ENCODE assay signal across 15 cellular contexts in the genomic region with DNA sequence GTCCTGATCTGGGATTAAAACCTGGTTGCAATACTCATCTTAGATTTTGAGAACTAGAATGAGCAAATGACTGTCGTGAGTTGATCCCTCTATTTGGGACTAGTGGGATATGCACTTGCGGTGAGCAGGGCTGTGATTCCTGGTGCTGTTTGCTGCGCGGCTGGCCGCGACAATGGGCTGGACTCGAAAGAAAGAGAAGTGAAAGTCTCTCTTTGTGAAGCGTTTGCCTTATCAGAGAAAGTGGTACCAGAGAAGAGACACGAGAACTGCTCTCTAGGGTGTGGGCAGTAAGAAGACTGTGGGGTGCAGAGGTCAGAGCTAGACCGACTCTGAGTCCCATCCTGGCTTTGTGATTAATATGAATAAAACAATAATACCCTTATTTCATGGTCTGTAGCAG. TPM values are rescaled to one million over a fixed set of nuclear protein-coding genes. Genes with fewer than 3 reads are reported as not detected.
DNase-seq lines count a peak whose midpoint lies in the region; TF ChIP-seq lines count a peak whose summit lies in the region.
"Had no signal": no experiment of that assay in that cellular context is flagged by ENCODE, and none has a peak within 500 bp of the region (broad histone marks: within the 10 kb centered on the region; RNA-seq: fewer than 3 reads in every experiment).

No MANE protein-coding gene starts in this region.

- 0 out of 22 replicates have a peak overlapping the region, but pooled peaks of 1 of the 11 experiments have one; percentile 22 for H3K9ac ChIP-seq in BLaER1 treated with 17β-estradiol and CSF1 and Interleukin-3, amounts not matched to agents 10 nM and 100 nM

- intact Hi-C loops in breast epithelium (cut with DNase I; ENCODE audit: low total_unique reads): no loop called here

- H3K4me2 ChIP-seq in BLaER1 treated with 17β-estradiol and CSF1 and Interleukin-3, amounts not matched to agents 10 nM and 100 nM: peak overlapping the region; percentile 55 to 86 (median 70)

- no peak for TF ChIP-seq POLR2A in breast epithelium (IDR thresholded peaks at IDR 0.05)

- no peak overlapping the region for H2AFZ ChIP-seq in neuron (ENCODE audit: low read depth, low read length)

- DNase-seq in MV-4-11 (lab: John Stamatoyannopoulos, UW): peak; percentile 74
- DNase-seq in caudate nucleus (lab: John Stamatoyannopoulos, UW): peak in 33 of 61 donors; percentile 2 to 47 (median 22)
- DNase-seq in NCI-H2081 treated with DMSO at 0.1 percent for 48 hours (lab: John Stamatoyannopoulos, UW): no peak
- no peak for DNase-seq in T-helper 2 cell
- no peak for DNase-seq in breast epithelium (ENCODE audit: low spot score in 2 of 2)
- no peak for DNase-seq in NCI-H1417 treated with DMSO at 0.1 percent for 48 hours (lab: John Stamatoyannopoulos, UW)
- DNase-seq: activated CD4-positive, alpha-beta T cell treated with anti-CD3 and anti-CD28 coated beads, Interleukin-2, amount 50 U/mL, for 4 hours; activated T-cell treated with anti-CD3 and anti-CD28 coated beads, Interleukin-2, amount 50 U/mL, for 24 hours; immature natural killer cell; mesenchymal stem cell; NCI-H1105; SJCRH30; small intestine had no signal

- no peak for TF ChIP-seq CTCF in breast epithelium (IDR thresholded peaks at IDR 0.05)

- no peak overlapping the region for H3K4me3 ChIP-seq in BLaER1 treated with 17β-estradiol and CSF1 and Interleukin-3, amounts not matched to agents 10 nM and 100 nM
- H3K4me3 ChIP-seq in neuron (ENCODE audit: low read length) (peak overlapping the region; percentile 11), breast epithelium (no peak overlapping the region)
- H3K4me3 ChIP-seq: SJCRH30 had no signal

- H3K4me1 ChIP-seq in BLaER1 treated with 17β-estradiol and CSF1 and Interleukin-3, amounts not matched to agents 10 nM and 100 nM: peaks cover 44 to 66% (median 56%) of the 10 kb centered on the region in 10 experiments
- H3K4me1 ChIP-seq in neuron (ENCODE audit: insufficient read depth, low read length) (peaks cover 4% of the 10 kb centered on the region), breast epithelium (no peaks in the 10 kb centered on the region)

- H3K36me3 ChIP-seq in BLaER1 treated with 17β-estradiol and CSF1 and Interleukin-3, amounts not matched to agents 10 nM and 100 nM: no peaks in the 10 kb centered on the region; a peak in 1 of 22 replicates
- H3K36me3 ChIP-seq in neuron (ENCODE audit: insufficient read depth, low read length): no peaks in the 10 kb centered on the region
- no peaks in the 10 kb centered on the region for H3K36me3 ChIP-seq in breast epithelium
- H3K36me3 ChIP-seq: SJCRH30 had no signal

- peaks cover 0 to 20% (median 0%) of the 10 kb centered on the region in 11 experiments; a peak in 3 of 22 replicates for H3K27me3 ChIP-seq in BLaER1 treated with 17β-estradiol and CSF1 and Interleukin-3, amounts not matched to agents 10 nM and 100 nM
- H3K27me3 ChIP-seq in neuron (ENCODE audit: insufficient read depth, low read length): no peaks in the 10 kb centered on the region
- no peaks in the 10 kb centered on the region for H3K27me3 ChIP-seq in breast epithelium
- H3K27me3 ChIP-seq: SJCRH30 had no signal

- H4K20me1 ChIP-seq in BLaER1 treated with 17β-estradiol and CSF1 and Interleukin-3, amounts not matched to agents 10 nM and 100 nM: peaks cover 0 to 66% (median 46%) of the 10 kb centered on the region in 11 experiments; a peak in 16 of 22 replicates

- peak overlapping the region in 4 of 11 experiments; percentile 30 to 74 (median 44); a peak in 7 of 22 replicates for H3K27ac ChIP-seq in BLaER1 treated with 17β-estradiol and CSF1 and Interleukin-3, amounts not matched to agents 10 nM and 100 nM
- no peak overlapping the region for H3K27ac ChIP-seq in caudate nucleus (ENCODE audit: low read depth, low read length)
- H3K27ac ChIP-seq in breast epithelium: no peak overlapping the region
- H3K27ac ChIP-seq: SJCRH30 had no signal

- no peaks in the 10 kb centered on the region for H3K9me3 ChIP-seq in BLaER1 treated with 17β-estradiol and CSF1 and Interleukin-3, amounts not matched to agents 10 nM and 100 nM (replicated peaks in 1 of 11)
- H3K9me3 ChIP-seq in neuron (ENCODE audit: low read length) (no peaks in the 10 kb centered on the region), breast epithelium (no peaks in the 10 kb centered on the region)
- H3K9me3 ChIP-seq: SJCRH30 had no signal

RNA-seq across cellular contexts. Expression of gene ST6GALNAC3, which starts 8.6 kb away (rescaled TPM):
- total RNA-seq in breast epithelium: 10 to 100 TPM in 1 of 3 donors, 1 to 10 TPM in 2; 4.1 to 14.4 (median 8.5) TPM

Comparison
In these comparisons a context has a peak if more than half of its experiments do, and no peak if none do; other contexts are left out.
1. DNase-seq: peak in MV-4-11 (single experiment) and caudate nucleus (33 of 61); none in NCI-H2081 treated with DMSO at 0.1 percent for 48 hours (single experiment), T-helper 2 cell (0 of 5), breast epithelium (0 of 2) and NCI-H1417 treated with DMSO at 0.1 percent for 48 hours (single experiment).